7 cellular contexts compared by ENCODE assay signal in the genomic region with DNA sequence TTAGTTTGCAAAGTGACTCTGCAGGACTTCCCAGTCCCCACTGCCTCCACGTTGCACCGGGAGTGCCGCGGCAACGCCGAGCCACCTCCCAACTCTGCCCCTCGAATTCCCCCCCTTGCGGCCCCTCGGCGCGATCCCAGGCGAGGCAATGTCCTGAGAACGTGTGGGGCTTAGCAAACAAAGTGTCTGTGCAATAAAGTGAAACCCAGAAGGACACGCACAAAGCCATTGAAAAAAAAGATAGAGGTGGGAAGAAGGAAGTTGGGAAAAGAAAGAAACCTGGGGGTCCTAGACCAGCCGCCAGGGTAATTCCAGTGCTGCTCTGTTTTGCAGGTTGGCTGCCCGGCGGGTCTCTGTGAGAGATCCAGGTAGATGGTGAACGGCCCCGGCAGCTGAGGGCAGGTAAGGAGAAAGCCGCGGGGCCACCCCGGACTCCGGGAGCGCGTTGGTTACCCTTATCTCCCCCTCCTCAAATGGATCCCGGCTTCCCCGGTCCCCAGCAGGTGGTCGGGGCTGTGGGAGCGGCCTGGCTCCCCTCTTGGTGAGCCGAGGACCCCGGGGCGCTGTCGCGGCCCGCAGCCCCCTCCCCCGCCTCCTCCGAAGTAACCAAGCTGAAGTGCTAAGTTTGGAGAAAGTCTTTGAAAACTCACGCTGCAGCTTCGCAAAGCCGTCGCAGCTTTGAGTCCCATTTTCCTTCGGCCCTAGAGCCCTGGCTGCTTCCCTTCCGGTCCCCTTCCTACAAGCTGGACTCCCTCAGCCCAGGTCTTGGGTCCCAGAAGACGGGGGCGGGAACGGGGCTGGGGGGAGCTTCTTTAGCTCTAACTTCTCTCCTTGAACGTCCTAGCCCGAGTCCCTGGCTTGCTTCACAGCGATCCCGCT. TPM values are rescaled to one million over a fixed set of nuclear protein-coding genes. Genes with fewer than 3 reads are reported as not detected.
DNase-seq lines count a peak whose midpoint lies in the region; ATAC-seq, FAIRE-seq and TF ChIP-seq lines count a peak whose summit lies in the region.

No MANE protein-coding gene starts in this region.

- no peaks in the 10 kb centered on the region for H3K9me2 ChIP-seq in OCI-LY7 (ENCODE audit: insufficient read depth, low read length)

- TF ChIP-seq CTCF in OCI-LY7 (conservative IDR thresholded peaks at IDR 0.05; ENCODE audit: low read length): no peak

- H2AFZ ChIP-seq in OCI-LY7 (ENCODE audit: low read length) (peak overlapping the region; percentile 79), neuron (ENCODE audit: low read depth, low read length) (peak overlapping the region; percentile 58)

- DNase-seq in OCI-LY7 (ENCODE audit: low spot score): no peak
- DNase-seq in effector memory CD4-positive, alpha-beta T cell: no peak
- no peak for DNase-seq in HTR-8/SVneo (ENCODE audit: insufficient read length, low spot score)
- DNase-seq in C1 segment of cervical spinal cord (lab: John Stamatoyannopoulos, UW): no peak

- ATAC-seq in GM21619 (IDR thresholded peaks at IDR 0.05; ENCODE audit: unreplicated experiment): peak; percentile 7

- no peaks in the 10 kb centered on the region for H3K79me2 ChIP-seq in OCI-LY7 (ENCODE audit: insufficient read depth, low read depth, low read length)

- H3K4me1 ChIP-seq in OCI-LY7 (ENCODE audit: insufficient read depth, low read length, poor library complexity, severe bottlenecking): peaks cover 5% of the 10 kb centered on the region
- peaks cover 68% of the 10 kb centered on the region for H3K4me1 ChIP-seq in effector memory CD4-positive, alpha-beta T cell (ENCODE audit: control insufficient read depth, insufficient read depth, low read length, poor library complexity, severe bottlenecking)
- peaks cover 33% of the 10 kb centered on the region for H3K4me1 ChIP-seq in neuron (ENCODE audit: insufficient read depth, low read length)

- H3K36me3 ChIP-seq in OCI-LY7 (ENCODE audit: insufficient read depth, low read length): no peaks in the 10 kb centered on the region
- no peaks in the 10 kb centered on the region for H3K36me3 ChIP-seq in effector memory CD4-positive, alpha-beta T cell (ENCODE audit: control insufficient read depth, insufficient read depth, low read length)
- peaks cover 16% of the 10 kb centered on the region for H3K36me3 ChIP-seq in neuron (ENCODE audit: insufficient read depth, low read length)

- no peaks in the 10 kb centered on the region for H3K9me3 ChIP-seq in OCI-LY7 (ENCODE audit: low read length)
- no peaks in the 10 kb centered on the region for H3K9me3 ChIP-seq in effector memory CD4-positive, alpha-beta T cell (ENCODE audit: control insufficient read depth, low read length)
- peaks cover 22% of the 10 kb centered on the region for H3K9me3 ChIP-seq in neuron (ENCODE audit: low read length)

- H3K27ac ChIP-seq in OCI-LY7 (ENCODE audit: low read depth, low read length, poor library complexity, severe bottlenecking): no peak overlapping the region
- no peak overlapping the region for H3K27ac ChIP-seq in effector memory CD4-positive, alpha-beta T cell (ENCODE audit: insufficient read depth, low read length, poor library complexity, severe bottlenecking)

- CTCF ChIA-PET in OCI-LY7 (lab: Charles Lee; ENCODE audit: unreplicated experiment): no interaction called here

- H3K4me3 ChIP-seq in GM08714 (ENCODE audit: low read length) (peak overlapping the region; percentile 65), OCI-LY7 (ENCODE audit: low read depth, low read length, poor library complexity, severe bottlenecking) (peak overlapping the region; percentile 75), neuron (ENCODE audit: low read length) (peak overlapping the region; percentile 69)
- H3K4me3 ChIP-seq in effector memory CD4-positive, alpha-beta T cell (ENCODE audit: insufficient read depth, low read depth, low read length, poor library complexity, severe bottlenecking): peak overlapping the region; percentile 57

- no peaks in the 10 kb centered on the region for H4K20me1 ChIP-seq in OCI-LY7 (ENCODE audit: insufficient read depth, low read length)

- H3K4me2 ChIP-seq in OCI-LY7 (ENCODE audit: low read length): peak overlapping the region; percentile 84

- H3K27me3 ChIP-seq in effector memory CD4-positive, alpha-beta T cell (replicated peaks; ENCODE audit: control insufficient read depth, insufficient read depth, low read length, poor library complexity, severe bottlenecking): peaks cover 84% of the 10 kb centered on the region
- H3K27me3 ChIP-seq in neuron (ENCODE audit: insufficient read depth, low read length): peaks cover 28% of the 10 kb centered on the region

- intact Hi-C loops in OCI-LY7 (cut with micrococcal nuclease; ENCODE audit: unreplicated experiment): no loop called here

- FAIRE-seq in HTR-8/SVneo (lab: Jason Lieb, UNC): no peak

- POLR2A ChIA-PET in OCI-LY7 (lab: Charles Lee): no interaction called here

- BruUV-seq in OCI-LY7 (replicated peaks; lab: Mats Ljungman, UMichigan): no TSS peak

RNA-seq across cellular contexts. Expression of gene OTX1, which starts 0.5 kb away (rescaled TPM):
- total RNA-seq in OCI-LY7 (2014; rRNA removed; shearing (Covaris generic)): 1.0 and 1.3 TPM in 2 replicates
- total RNA-seq in OCI-LY7 (2022): 2.5 and 2.9 TPM in 2 replicates
